Comparison of ENCODE assay signal across 8 cellular contexts in the genomic region with DNA sequence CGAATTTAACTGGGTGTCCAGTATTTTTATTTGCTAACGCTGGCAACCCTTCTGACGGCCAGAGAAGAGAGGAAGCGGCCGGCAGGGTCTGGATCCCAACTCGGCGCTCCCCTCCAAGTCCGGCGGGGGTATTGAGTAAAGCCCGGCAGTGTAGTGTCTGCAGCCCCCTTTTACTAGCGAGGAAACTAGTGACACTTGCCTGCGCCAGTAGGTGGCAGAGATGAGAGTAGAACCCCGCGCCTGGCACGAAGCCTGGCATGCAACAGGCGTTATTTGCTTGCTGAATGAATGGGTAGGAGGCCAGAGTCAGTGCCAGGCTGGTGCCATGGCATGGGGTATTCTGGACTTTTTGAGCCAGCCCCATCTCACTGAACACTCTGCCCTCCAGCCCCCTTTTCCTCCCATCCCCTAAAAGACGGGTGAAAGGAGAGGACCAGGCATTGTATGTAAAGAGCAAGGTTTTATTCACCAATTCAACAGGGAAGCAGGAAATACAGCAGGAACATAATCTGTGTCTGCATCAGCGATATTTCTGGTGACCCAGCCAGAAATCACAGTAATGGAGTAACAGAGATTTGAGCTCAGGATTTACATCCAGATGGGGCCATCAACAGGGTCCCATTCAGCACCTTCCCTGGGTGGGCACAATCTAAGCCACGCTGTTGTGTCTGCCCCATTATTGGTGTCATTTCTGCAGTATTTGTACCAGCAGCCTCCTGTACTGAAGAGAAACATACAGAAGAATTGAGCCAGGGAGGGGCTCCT. TPM values are rescaled to one million over a fixed set of nuclear protein-coding genes. Genes with fewer than 3 reads are reported as not detected.
DNase-seq lines count a peak whose midpoint lies in the region; ATAC-seq, FAIRE-seq and TF ChIP-seq lines count a peak whose summit lies in the region.

No MANE protein-coding gene starts in this region.

- H3K27me3 Mint-ChIP-seq in CD4-positive, alpha-beta memory T cell = no peaks in the 10 kb centered on the region

- no peaks in the 10 kb centered on the region for H4K20me1 ChIP-seq in hepatocyte (ENCODE audit: insufficient read depth, poor library complexity, severe bottlenecking)

- H3K79me2 ChIP-seq in hepatocyte = peaks cover 27% of the 10 kb centered on the region

- DNase-seq in CD4-positive, alpha-beta memory T cell = peak; percentile 70 to 81 (median 74)
- DNase-seq in H54 (ENCODE audit: insufficient read length, low spot score) (peak; percentile 66), NCI-H1930 (lab: John Stamatoyannopoulos, UW) (peak; percentile 8 to 28), T1000 (lab: John Stamatoyannopoulos, UW) (peak; percentile 50), astrocyte of the cerebellum (ENCODE audit: low read depth) (peak; percentile 70), hepatocyte (ENCODE audit: low spot score) (peak; percentile 83), renal cortical epithelial cell (ENCODE audit: low read depth) (peak; percentile 66), aorta (peak; percentile 89 to 91)

- H3K27ac Mint-ChIP-seq in CD4-positive, alpha-beta memory T cell = peak overlapping the region; percentile 73 to 99 (median 98)

- peaks cover 0 to 2% (median 0%) of the 10 kb centered on the region in 8 donors for H3K9me3 Mint-ChIP-seq in CD4-positive, alpha-beta memory T cell

- peak overlapping the region; percentile 78 to 91 for H3K4me3 ChIP-seq in CD4-positive, alpha-beta memory T cell (ENCODE audit: low read length in 2 of 2)
- H3K4me3 ChIP-seq in astrocyte of the cerebellum (ENCODE audit: low read depth, low read length) = peak overlapping the region; percentile 89
- H3K4me3 ChIP-seq in hepatocyte = peak overlapping the region; percentile 51
- peak overlapping the region; percentile 51 to 79 for H3K4me3 ChIP-seq in aorta (ENCODE audit: low read length in 2 of 2)

- intact Hi-C loops in CD4-positive, alpha-beta memory T cell (cut with micrococcal nuclease) = loop anchor here (1.0 kb wide), 7 partner anchors 24 to 326 kb away; partner anchors contain the start of genes PDE8A, SEC11A and ZNF592
- intact Hi-C loops in aorta (cut with DNase I) = loop anchor here in 1 of 2 donors (5.0 kb wide), 4 partner anchors 62 to 277 kb away; partner anchors contain the start of genes ALPK3, SEC11A and ZNF592

- peaks cover 23 to 68% (median 47%) of the 10 kb centered on the region in 4 donors for H3K4me1 Mint-ChIP-seq in CD4-positive, alpha-beta memory T cell

- TF ChIP-seq CTCF in astrocyte of the cerebellum (IDR thresholded peaks at IDR 0.05; ENCODE audit: low read depth, low read length, missing control alignments) (peak; percentile 73), hepatocyte (IDR thresholded peaks at IDR 0.05; ENCODE audit: poor library complexity) (peak; percentile 61)

- POLR2A ChIA-PET in CD4-positive, alpha-beta memory T cell (lab: Charles Lee; ENCODE audit: partially characterized antibody) = interaction anchor here (0.7 to 8.8 kb wide), 21 partner anchors 8 to 273 kb away, joined by 3 to 144 read pairs (median 5); partner anchors contain the start of genes SEC11A and ZSCAN2

- in situ Hi-C loops in astrocyte of the cerebellum (cut with HindIII; ENCODE audit: low sequenced_read_pairs) = no loop called here

- H3K27ac ChIP-seq in CD4-positive, alpha-beta memory T cell (ENCODE audit: low read depth, low read length) = peak overlapping the region; percentile 78
- H3K27ac ChIP-seq in hepatocyte (peak overlapping the region; percentile 89), aorta (ENCODE audit: low read depth in 1 of 2, low read length in 2 of 2) (peak overlapping the region in 1 of 2 donors; percentile 80)

- no peaks in the 10 kb centered on the region for H3K9me3 ChIP-seq in CD4-positive, alpha-beta memory T cell (ENCODE audit: control insufficient read depth in 1 of 2, low read length in 2 of 2)
- no peaks in the 10 kb centered on the region for H3K9me3 ChIP-seq in hepatocyte (ENCODE audit: low read depth)
- H3K9me3 ChIP-seq in aorta (ENCODE audit: control insufficient read depth, low read length) = no peaks in the 10 kb centered on the region

- FAIRE-seq in H54 (lab: Jason Lieb, UNC) = no peak

- H3K4me2 ChIP-seq in hepatocyte = peak overlapping the region; percentile 80

- H3K27me3 ChIP-seq in CD4-positive, alpha-beta memory T cell (ENCODE audit: insufficient read depth, low read length) = no peaks in the 10 kb centered on the region
- H3K27me3 ChIP-seq in hepatocyte = no peaks in the 10 kb centered on the region
- H3K27me3 ChIP-seq in aorta (ENCODE audit: control insufficient read depth in 1 of 2, insufficient read depth in 2 of 2, low read length in 1 of 2) = no peaks in the 10 kb centered on the region

- H3K4me3 Mint-ChIP-seq in CD4-positive, alpha-beta memory T cell = peak overlapping the region; percentile 95 to 100 (median 98)

- WGBS in hepatocyte (ENCODE audit: low lambda C conversion rate, missing lambda C conversion rate) = 11% methylated on average over 19 of the region's 19 CpGs
- 3 to 5% methylated on average over 19 of the region's 19 CpGs for WGBS in aorta, 2 donors

- H3K9me2 ChIP-seq in hepatocyte (replicated peaks; ENCODE audit: insufficient read depth) = no peaks in the 10 kb centered on the region

- H3K36me3 ChIP-seq in CD4-positive, alpha-beta memory T cell (ENCODE audit: insufficient read depth, low read length) = peaks cover 6% of the 10 kb centered on the region
- H3K36me3 ChIP-seq in hepatocyte (replicated peaks; ENCODE audit: insufficient read depth, low read depth) = no peaks in the 10 kb centered on the region
- H3K36me3 ChIP-seq in aorta (ENCODE audit: control insufficient read depth in 1 of 2, insufficient read depth in 2 of 2, low read length in 1 of 2) = no peaks in the 10 kb centered on the region

- H3K36me3 Mint-ChIP-seq in CD4-positive, alpha-beta memory T cell = peaks cover 11 to 23% of the 10 kb centered on the region in 2 donors

- peak; percentile 63 for ATAC-seq in aorta (ENCODE audit: low FRiP score)

- CTCF ChIA-PET in CD4-positive, alpha-beta memory T cell (lab: Charles Lee; ENCODE audit: partially characterized antibody) = interaction anchor here (0.9 to 3.5 kb wide), 24 partner anchors 11 to 325 kb away, joined by 3 to 14 read pairs (median 6); partner anchors contain the start of genes ALPK3 and SEC11A

- no peak for TF ChIP-seq POLR2A in H54 (IDR thresholded peaks at IDR 0.05; ENCODE audit: low read depth, low read length)

- H3K4me1 ChIP-seq in CD4-positive, alpha-beta memory T cell (ENCODE audit: insufficient read depth, low read length) = peaks cover 52% of the 10 kb centered on the region
- H3K4me1 ChIP-seq in hepatocyte (ENCODE audit: insufficient read depth) = peaks cover 26% of the 10 kb centered on the region
- H3K4me1 ChIP-seq in aorta (ENCODE audit: control insufficient read depth in 1 of 2, insufficient read depth in 2 of 2, low read length in 2 of 2) = no peaks in the 10 kb centered on the region

- H2AFZ ChIP-seq in hepatocyte = peak overlapping the region; percentile 78

RNA-seq across cellular contexts. Expression of gene WDR73, which starts 0.8 kb away (rescaled TPM):
- total RNA-seq in CD4-positive, alpha-beta memory T cell = 10 to 100 TPM; 39.4 to 42.5 TPM
- polyA plus RNA-seq in CD4-positive, alpha-beta memory T cell = 10 to 100 TPM; 13.3 to 18.4 TPM
- total RNA-seq in hepatocyte = 19.9 and 30.3 TPM in 2 replicates
- polyA plus RNA-seq in hepatocyte = 28.3 and 31.4 TPM in 2 replicates
- total RNA-seq in renal cortical epithelial cell = 34.8 and 35.8 TPM in 2 replicates
- total RNA-seq in aorta = 10 to 100 TPM; 19.5 to 27.3 TPM
- 10 to 100 TPM in 1 of 2 donors, 1 to 10 TPM in 1; 4.9 to 47.0 TPM for polyA plus RNA-seq in aorta

RNA-seq across cellular contexts. Expression of gene NMB, which starts 3.1 kb away (rescaled TPM):
- total RNA-seq in CD4-positive, alpha-beta memory T cell = 1 to 10 TPM; 2.4 to 2.5 TPM
- 1 to 10 TPM; 4.0 to 4.1 TPM for polyA plus RNA-seq in CD4-positive, alpha-beta memory T cell
- 3.8 and 12.8 TPM in 2 replicates for total RNA-seq in hepatocyte
- 15.4 and 15.5 TPM in 2 replicates for polyA plus RNA-seq in hepatocyte
- 4.2 and 8.7 TPM in 2 replicates for total RNA-seq in renal cortical epithelial cell
- total RNA-seq in aorta = 10 to 100 TPM in 1 of 2 donors, 1 to 10 TPM in 1; 5.2 to 12.5 TPM
- polyA plus RNA-seq in aorta = 1 to 10 TPM; 3.8 to 4.3 TPM

RNA-seq across cellular contexts. Expression of gene ZSCAN2, which starts 54.1 kb away (rescaled TPM):
- 10 to 100 TPM; 11.4 to 14.1 TPM for total RNA-seq in CD4-positive, alpha-beta memory T cell
- 1 to 10 TPM; 3.3 to 4.5 TPM for polyA plus RNA-seq in CD4-positive, alpha-beta memory T cell
- total RNA-seq in hepatocyte (14.9 and 21.8 TPM in 2 replicates), renal cortical epithelial cell (8.9 and 17.5 TPM in 2 replicates), aorta (1 to 10 TPM; 4.1 to 6.7 TPM)
- polyA plus RNA-seq in hepatocyte (11.2 and 13.4 TPM in 2 replicates), aorta (1 to 10 TPM; 1.3 to 7.1 TPM)

Comparison
In these comparisons a context has a peak if more than half of its experiments do, and no peak if none do; other contexts are left out.
1. DNase-seq: peak in every context shown above with its lines; median percentile 90 in aorta; 83 in hepatocyte; 74 in CD4-positive, alpha-beta memory T cell; 70 in astrocyte of the cerebellum; 66 in H54; 66 in renal cortical epithelial cell; 50 in T1000; 18 in NCI-H1930.